17 cellular contexts compared by ENCODE assay signal in the genomic region with DNA sequence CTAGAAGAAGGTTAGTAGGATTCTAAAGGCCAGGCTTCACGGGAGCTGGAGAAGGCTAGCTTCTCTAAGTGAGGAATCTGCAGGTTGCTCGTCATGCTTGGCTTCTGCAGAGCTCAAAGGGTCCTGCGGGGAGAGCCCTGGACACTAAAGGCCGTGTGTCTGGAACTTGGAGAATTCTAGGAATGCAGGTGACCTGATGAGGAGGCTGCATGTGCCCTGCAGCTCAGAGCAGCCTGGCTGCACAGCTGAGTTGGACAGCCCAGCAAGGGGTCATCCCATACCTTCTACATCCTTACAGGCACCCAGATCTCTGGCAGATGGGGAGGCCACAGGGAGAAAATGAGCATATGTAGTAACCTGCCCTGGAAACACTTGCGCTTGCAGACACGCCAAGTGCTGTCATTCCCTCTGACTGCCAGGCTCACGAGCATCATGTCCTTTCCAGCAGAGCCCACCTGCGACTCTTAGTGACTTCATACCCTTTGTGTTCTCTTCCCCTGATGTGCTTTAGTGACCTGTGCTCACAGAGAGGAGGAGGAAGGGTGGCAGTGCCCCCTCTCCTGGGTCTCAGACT. TPM values are rescaled to one million over a fixed set of nuclear protein-coding genes. Genes with fewer than 3 reads are reported as not detected.
A peak's percentile ranks its signal among the peaks of the same experiment; 100 is the strongest.
DNase-seq lines count a peak whose midpoint lies in the region; ATAC-seq and TF ChIP-seq lines count a peak whose summit lies in the region.
"Had no signal": no experiment of that assay in that cellular context is flagged by ENCODE, and none has a peak within 500 bp of the region (broad histone marks: within the 10 kb centered on the region; RNA-seq: fewer than 3 reads in every experiment).

No MANE protein-coding gene starts in this region.

- H3K27ac Mint-ChIP-seq in neural crest cell (ENCODE audit: unreplicated experiment) = peak overlapping the region; percentile 29
- H3K27ac Mint-ChIP-seq: B cell; stimulated activated naive B cell treated with anti-CD40 and anti-IgM and Interleukin-4, amounts not matched to agents 10 μg/mL and 1 μg/mL and 100 μg/mL, for 72 hours had no signal

- peaks cover 0 to 9% (median 0%) of the 10 kb centered on the region in 11 experiments; a peak in 3 of 22 replicates for H3K9me3 ChIP-seq in BLaER1 treated with 17β-estradiol and CSF1 and Interleukin-3, amounts not matched to agents 10 nM and 100 nM (replicated peaks in 1 of 11)
- H3K9me3 ChIP-seq in gastroesophageal sphincter = no peaks in the 10 kb centered on the region
- no peaks in the 10 kb centered on the region for H3K9me3 ChIP-seq in mucosa of descending colon
- H3K9me3 ChIP-seq: lower lobe of right lung had no signal

- WGBS in gastroesophageal sphincter (ENCODE audit: low coverage in 1 of 2), 2 donors = 53 to 71% methylated on average over 3 to 5 of the region's 8 CpGs

- H3K36me3 Mint-ChIP-seq in neural crest cell (ENCODE audit: low read depth) = peaks cover 3% of the 10 kb centered on the region

- no peak for TF ChIP-seq POLR2A in gastroesophageal sphincter (IDR thresholded peaks at IDR 0.05)

- H3K27ac ChIP-seq in BLaER1 treated with 17β-estradiol and CSF1 and Interleukin-3, amounts not matched to agents 10 nM and 100 nM = peak overlapping the region in 3 of 11 experiments; percentile 56 to 68 (median 67); a peak in 3 of 22 replicates
- H3K27ac ChIP-seq in gastroesophageal sphincter = peak overlapping the region in 3 of 4 donors; percentile 79 to 85 (median 83)
- H3K27ac ChIP-seq: lower lobe of right lung had no signal

- no peak for ATAC-seq in gastroesophageal sphincter
- no peak for ATAC-seq in mucosa of descending colon
- ATAC-seq: effector memory CD8-positive, alpha-beta T cell; stimulated activated naive B cell treated with anti-CD40 and anti-IgM and Interleukin-4, amounts not matched to agents 10 μg/mL and 1 μg/mL and 100 μg/mL, for 72 hours had no signal

- H3K9ac ChIP-seq in BLaER1 treated with 17β-estradiol and CSF1 and Interleukin-3, amounts not matched to agents 10 nM and 100 nM = peak overlapping the region in 6 of 11 experiments; percentile 12 to 70 (median 63); a peak in 8 of 22 replicates

- H3K4me2 ChIP-seq in BLaER1 treated with 17β-estradiol and CSF1 and Interleukin-3, amounts not matched to agents 10 nM and 100 nM = peak overlapping the region; percentile 65 to 98 (median 97)

- no peak overlapping the region for H3K4me3 Mint-ChIP-seq in neural crest cell
- H3K4me3 Mint-ChIP-seq: B cell; stimulated activated naive B cell treated with anti-CD40 and anti-IgM and Interleukin-4, amounts not matched to agents 10 μg/mL and 1 μg/mL and 100 μg/mL, for 72 hours had no signal

- H3K27me3 ChIP-seq in BLaER1 treated with 17β-estradiol and CSF1 and Interleukin-3, amounts not matched to agents 10 nM and 100 nM = no peaks in the 10 kb centered on the region
- H3K27me3 ChIP-seq in gastroesophageal sphincter = no peaks in the 10 kb centered on the region

- H4K20me1 ChIP-seq in BLaER1 treated with 17β-estradiol and CSF1 and Interleukin-3, amounts not matched to agents 10 nM and 100 nM = peaks cover 67 to 100% (median 98%) of the 10 kb centered on the region in 11 experiments

- peak; percentile 2; the same call in 1 of the 2 replicates for TF ChIP-seq RAD21 in Ishikawa (IDR thresholded peaks at IDR 0.05; ENCODE audit: low read depth)

- peaks cover 10 to 81% (median 71%) of the 10 kb centered on the region in 11 experiments; a peak in 21 of 22 replicates for H3K36me3 ChIP-seq in BLaER1 treated with 17β-estradiol and CSF1 and Interleukin-3, amounts not matched to agents 10 nM and 100 nM
- H3K36me3 ChIP-seq in gastroesophageal sphincter = no peaks in the 10 kb centered on the region
- no peaks in the 10 kb centered on the region for H3K36me3 ChIP-seq in mucosa of descending colon (ENCODE audit: low read depth)

- DNase-seq in neural crest cell (ENCODE audit: low read depth, low spot score) (no peak), SKM-1 treated with dmso at 0.1 percent for 144 hours (lab: John Stamatoyannopoulos, UW; ENCODE audit: unreplicated experiment) (no peak), mucosa of descending colon (no peak), midbrain (lab: John Stamatoyannopoulos, UW) (no peak), dedifferentiated amniotic fluid mesenchymal stem cell (ENCODE audit: extremely low spot score) (no peak)
- DNase-seq: activated CD4-positive, alpha-beta T cell treated with anti-CD3 and anti-CD28 coated beads for 48 hours; activated T-cell treated with anti-CD3 and anti-CD28 coated beads, Interleukin-2, amount 50 U/mL, for 48 hours; aorta; effector memory CD8-positive, alpha-beta T cell; lower lobe of right lung; NCI-H2171; stimulated activated CD4-positive, alpha-beta T cell treated with anti-CD3 and anti-CD28 coated beads, Interleukin-2, amount 100 ng/mL, for 48 hours; stimulated activated naive B cell treated with anti-CD40 and anti-IgM and Interleukin-4, amounts not matched to agents 10 μg/mL and 1 μg/mL and 100 μg/mL, for 72 hours had no signal

- TF ChIP-seq CTCF in gastroesophageal sphincter (IDR thresholded peaks at IDR 0.05) (no peak), neural crest cell (conservative IDR thresholded peaks at IDR 0.05) (no peak), mucosa of descending colon (IDR thresholded peaks at IDR 0.05) (no peak)

- H3K4me1 Mint-ChIP-seq in neural crest cell = peaks cover 60% of the 10 kb centered on the region

- no peaks in the 10 kb centered on the region for H3K9me3 Mint-ChIP-seq in neural crest cell
- H3K9me3 Mint-ChIP-seq: effector memory CD8-positive, alpha-beta T cell; stimulated activated naive B cell treated with anti-CD40 and anti-IgM and Interleukin-4, amounts not matched to agents 10 μg/mL and 1 μg/mL and 100 μg/mL, for 72 hours had no signal

- peak overlapping the region in 6 of 10 experiments; percentile 9 to 43 (median 36); a peak in 6 of 20 replicates for H3K4me3 ChIP-seq in BLaER1 treated with 17β-estradiol and CSF1 and Interleukin-3, amounts not matched to agents 10 nM and 100 nM
- H3K4me3 ChIP-seq in gastroesophageal sphincter (no peak overlapping the region), mucosa of descending colon (no peak overlapping the region)
- H3K4me3 ChIP-seq: lower lobe of right lung had no signal

- peaks cover 99 to 100% (median 99%) of the 10 kb centered on the region in 10 experiments for H3K4me1 ChIP-seq in BLaER1 treated with 17β-estradiol and CSF1 and Interleukin-3, amounts not matched to agents 10 nM and 100 nM
- peaks cover 36 to 100% (median 82%) of the 10 kb centered on the region in 3 donors for H3K4me1 ChIP-seq in gastroesophageal sphincter
- H3K4me1 ChIP-seq in mucosa of descending colon (ENCODE audit: low read depth) = peaks cover 35% of the 10 kb centered on the region

- TF ChIP-seq EP300 in Ishikawa (IDR thresholded peaks at IDR 0.05; ENCODE audit: borderline replicate concordance) (no peak; the same call in 1 of the 2 replicates), gastroesophageal sphincter (IDR thresholded peaks at IDR 0.05) (no peak)

- intact Hi-C loops in mucosa of descending colon (cut with DNase I, micrococcal nuclease) = no loop called here

- H3K27me3 Mint-ChIP-seq in neural crest cell (ENCODE audit: low read depth) = no peaks in the 10 kb centered on the region
- H3K27me3 Mint-ChIP-seq: B cell; effector memory CD8-positive, alpha-beta T cell; stimulated activated naive B cell treated with anti-CD40 and anti-IgM and Interleukin-4, amounts not matched to agents 10 μg/mL and 1 μg/mL and 100 μg/mL, for 72 hours had no signal

TF ChIP-seq in Ishikawa, 13 proteins besides CTCF, POLR2A, EP300 and RAD21 (continues in another document):
- TF ChIP-seq, protein P1, sequence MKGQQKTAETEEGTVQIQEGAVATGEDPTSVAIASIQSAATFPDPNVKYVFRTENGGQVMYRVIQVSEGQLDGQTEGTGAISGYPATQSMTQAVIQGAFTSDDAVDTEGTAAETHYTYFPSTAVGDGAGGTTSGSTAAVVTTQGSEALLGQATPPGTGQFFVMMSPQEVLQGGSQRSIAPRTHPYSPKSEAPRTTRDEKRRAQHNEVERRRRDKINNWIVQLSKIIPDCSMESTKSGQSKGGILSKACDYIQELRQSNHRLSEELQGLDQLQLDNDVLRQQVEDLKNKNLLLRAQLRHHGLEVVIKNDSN (IDR thresholded peaks at IDR 0.05) = 0 out of 2 replicates have a peak, but pooled peaks have one; percentile 7
- TF ChIP-seq EGR1 (IDR thresholded peaks at IDR 0.05) = no peak
- no peak for TF ChIP-seq CREB1 (IDR thresholded peaks at IDR 0.05; ENCODE audit: low read depth)
- peak; percentile 56; the same call in 1 of the 2 replicates for TF ChIP-seq ZBTB7A (IDR thresholded peaks at IDR 0.05; ENCODE audit: low read depth)
- TF ChIP-seq YY1 (IDR thresholded peaks at IDR 0.05; ENCODE audit: low read depth) = no peak
- no peak for TF ChIP-seq FOXM1 (IDR thresholded peaks at IDR 0.05; ENCODE audit: borderline replicate concordance, low read depth)
- TF ChIP-seq TCF12 (IDR thresholded peaks at IDR 0.05; ENCODE audit: low read depth) = peak; percentile 70; the same call in 1 of the 2 replicates
- TF ChIP-seq NFIC (IDR thresholded peaks at IDR 0.05) = no peak
- TF ChIP-seq TAF1 (IDR thresholded peaks at IDR 0.05; ENCODE audit: low read depth) = no peak

RNA-seq across cellular contexts. Expression of a gene that starts 9.9 kb away (rescaled TPM):
- total RNA-seq in gastroesophageal sphincter = 10 to 100 TPM; 45.0 to 77.4 (median 55.5) TPM
- 77.7 and 78.7 TPM in 2 replicates for total RNA-seq in neural crest cell
- total RNA-seq in mucosa of descending colon = 10 to 100 TPM; 68.4 to 75.2 (median 72.1) TPM

RNA-seq across cellular contexts. Expression of a gene that starts 59.3 kb away (rescaled TPM):
- 10 to 100 TPM in 1 of 4 donors, 1 to 10 TPM in 3; 5.0 to 14.9 (median 8.4) TPM for total RNA-seq in gastroesophageal sphincter
- total RNA-seq in neural crest cell = 12.5 and 13.3 TPM in 2 replicates
- total RNA-seq in mucosa of descending colon = 1 to 10 TPM in 2 of 3 donors, under 1 TPM in 1; 0.61 to 4.7 (median 1.4) TPM

Comparison
In these comparisons a context has a peak if more than half of its experiments do, and no peak if none do; other contexts are left out.
1. H3K4me3 ChIP-seq: peak in BLaER1 treated with 17β-estradiol and CSF1 and Interleukin-3, amounts not matched to agents 10 nM and 100 nM (6 of 10); none in gastroesophageal sphincter (0 of 2) and mucosa of descending colon (single experiment).